2 cellular contexts compared by ENCODE assay signal in genomic region chr21:32155226-32155625, GRCh38.
TF ChIP-seq lines count a peak whose summit lies in the region.

No MANE protein-coding gene starts in this region.

TF ChIP-seq in GM23338, 12 proteins besides CTCF, POLR2A, EP300 and RAD21:
- no peak for TF ChIP-seq ZNF114 (CRISPR knock-in tag; IDR thresholded peaks at IDR 0.05)
- TF ChIP-seq EZH2 (IDR thresholded peaks at IDR 0.05; ENCODE audit: low read depth, unreplicated experiment) = no peak
- no peak for TF ChIP-seq ZNF331 (CRISPR knock-in tag; IDR thresholded peaks at IDR 0.05; ENCODE audit: low read depth)
- no peak for TF ChIP-seq ETS1 (IDR thresholded peaks at IDR 0.05)
- no peak for TF ChIP-seq ZNF462 (CRISPR knock-in tag; IDR thresholded peaks at IDR 0.05)
- no peak for TF ChIP-seq EZH2phosphoT487 (IDR thresholded peaks at IDR 0.05; ENCODE audit: unreplicated experiment)
- no peak for TF ChIP-seq STAT1 (IDR thresholded peaks at IDR 0.05; ENCODE audit: unreplicated experiment)
- no peak for TF ChIP-seq POLR2AphosphoS5 (IDR thresholded peaks at IDR 0.05; ENCODE audit: low read depth)
- TF ChIP-seq REST (IDR thresholded peaks at IDR 0.05; ENCODE audit: unreplicated experiment) = no peak
- no peak for TF ChIP-seq CREB1 (CRISPR knock-in tag; IDR thresholded peaks at IDR 0.05; ENCODE audit: low read depth)
- no peak for TF ChIP-seq NANOG (IDR thresholded peaks at IDR 0.05; ENCODE audit: borderline replicate concordance)
TF ChIP-seq in GM23338: peak in this region for 0.

TF ChIP-seq in H1, 55 proteins besides CTCF, POLR2A, EP300 and RAD21:
- TF ChIP-seq POU5F1 (IDR thresholded peaks at IDR 0.05; ENCODE audit: low read depth, low read length) (no peak), SIX5 (IDR thresholded peaks at IDR 0.05; ENCODE audit: low read depth, low read length) (no peak), EZH2 (IDR thresholded peaks at IDR 0.05; ENCODE audit: low read depth, low read length, severe bottlenecking) (no peak), YY1 (IDR thresholded peaks at IDR 0.05; ENCODE audit: low read depth, low read length) (no peak), TCF12 (IDR thresholded peaks at IDR 0.05; ENCODE audit: low read depth, low read length) (no peak), NRF1 (IDR thresholded peaks at IDR 0.05; ENCODE audit: low read depth, low read length) (no peak)
